Comparison of ENCODE assay signal across 8 cellular contexts in the genomic region with DNA sequence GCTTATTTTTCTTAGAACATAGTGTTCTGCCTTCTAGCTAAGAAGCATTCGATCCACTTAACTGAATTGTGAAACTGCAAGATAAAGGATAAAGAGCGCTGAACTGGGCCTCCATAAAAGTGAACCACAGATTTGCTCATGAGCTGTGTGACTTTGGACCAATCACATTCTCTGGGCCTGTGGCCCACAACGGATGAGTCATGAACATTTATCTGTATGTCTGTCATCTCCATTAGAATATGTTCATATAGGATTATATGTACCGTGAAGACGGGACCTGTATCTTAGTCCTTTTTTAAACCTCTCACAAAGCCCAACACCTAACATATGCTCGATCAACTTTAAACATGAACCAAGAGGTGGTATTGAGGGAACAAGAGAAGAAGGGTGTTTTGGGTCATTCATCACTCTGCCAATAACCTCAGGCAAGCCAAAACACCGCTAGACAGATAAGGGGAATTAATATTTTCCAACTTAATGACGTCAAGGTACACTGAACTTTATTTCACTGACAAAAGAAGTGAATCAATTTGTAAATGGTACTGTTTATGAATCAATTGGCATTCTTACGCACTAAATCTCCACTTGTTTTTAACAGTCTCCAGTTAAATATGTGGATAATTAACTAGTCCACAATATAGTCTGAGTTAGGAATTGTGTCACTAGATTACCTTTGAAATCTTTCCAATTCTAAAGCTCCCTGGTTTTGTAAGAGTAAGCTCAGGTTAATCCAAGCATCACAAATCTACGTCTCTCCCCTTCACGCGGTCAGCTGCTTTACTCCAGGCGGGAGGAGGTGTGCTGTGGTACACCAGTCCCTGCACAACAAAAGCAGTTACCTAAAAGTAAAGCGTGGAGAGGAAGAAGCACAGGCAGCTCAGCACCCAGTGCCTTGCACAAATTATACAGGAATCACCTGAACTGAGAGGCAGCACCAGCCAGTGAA.
DNase-seq lines count a peak whose midpoint lies in the region; ATAC-seq and TF ChIP-seq lines count a peak whose summit lies in the region.

No MANE protein-coding gene starts in this region.

- H2AFZ ChIP-seq in OCI-LY3 (ENCODE audit: low read depth, low read length) (no peak overlapping the region), parathyroid adenoma (no peak overlapping the region)

- H3K27ac ChIP-seq in OCI-LY3 (ENCODE audit: low read length): no peak overlapping the region
- H3K27ac ChIP-seq in parathyroid adenoma: no peak overlapping the region

- peaks cover 49% of the 10 kb centered on the region for H4K20me1 ChIP-seq in OCI-LY3 (ENCODE audit: insufficient read depth, low read length)

- no peak for ATAC-seq in HG03457 (IDR thresholded peaks at IDR 0.05; ENCODE audit: unreplicated experiment)
- no peak for ATAC-seq in HG03025 (IDR thresholded peaks at IDR 0.05; ENCODE audit: low FRiP score, unreplicated experiment)

- H3K4me2 ChIP-seq in OCI-LY3 (ENCODE audit: low read length) (peak overlapping the region; percentile 89), parathyroid adenoma (ENCODE audit: low read length) (peak overlapping the region; percentile 92)

- no peak for DNase-seq in GM12864 (ENCODE audit: low read depth)
- peak; percentile 19 for DNase-seq in activated T-helper 1 cell treated with Interleukin-2 at 50 U/mL for 16 hours (ENCODE audit: low read depth)
- peak; percentile 52 for DNase-seq in foreskin melanocyte
- DNase-seq in OCI-M2 (lab: John Stamatoyannopoulos, UW; ENCODE audit: unreplicated experiment): no peak

- H3K9me3 ChIP-seq in OCI-LY3 (ENCODE audit: insufficient read depth, low read length): no peaks in the 10 kb centered on the region
- no peaks in the 10 kb centered on the region for H3K9me3 ChIP-seq in parathyroid adenoma (ENCODE audit: control insufficient read depth, low read length)

- H3K4me1 ChIP-seq in OCI-LY3 (ENCODE audit: low read length) (peaks cover 25% of the 10 kb centered on the region), parathyroid adenoma (peaks cover 3% of the 10 kb centered on the region)

- H3K9ac ChIP-seq in OCI-LY3 (ENCODE audit: low read length) (peak overlapping the region; percentile 74), parathyroid adenoma (no peak overlapping the region)

- no peak for TF ChIP-seq CTCF in GM12864 (IDR thresholded peaks at IDR 0.05; ENCODE audit: low read depth, low read length, missing control alignments)
- TF ChIP-seq CTCF in OCI-LY3 (IDR thresholded peaks at IDR 0.05; ENCODE audit: low read depth, low read length): no peak
- TF ChIP-seq CTCF in parathyroid adenoma (IDR thresholded peaks at IDR 0.05): no peak

- H3K27me3 ChIP-seq in OCI-LY3 (ENCODE audit: low read depth, low read length) (no peaks in the 10 kb centered on the region), parathyroid adenoma (ENCODE audit: control insufficient read depth, insufficient read depth, low read length) (no peaks in the 10 kb centered on the region)

- H3K79me2 ChIP-seq in OCI-LY3 (ENCODE audit: low read length): peaks cover 65% of the 10 kb centered on the region
- peaks cover 28% of the 10 kb centered on the region for H3K79me2 ChIP-seq in parathyroid adenoma

- H3K36me3 ChIP-seq in OCI-LY3 (replicated peaks; ENCODE audit: low read depth, low read length) (peaks cover 13% of the 10 kb centered on the region), parathyroid adenoma (ENCODE audit: control insufficient read depth, insufficient read depth, low read length) (no peaks in the 10 kb centered on the region)

- H3K4me3 ChIP-seq in GM12864 (ENCODE audit: low read depth, low read length) (peak overlapping the region; percentile 93), OCI-LY3 (ENCODE audit: low read length) (peak overlapping the region; percentile 93), parathyroid adenoma (ENCODE audit: low read depth, low read length) (peak overlapping the region; percentile 76)

Comparison
In these comparisons a context has a peak if more than half of its experiments do, and no peak if none do; other contexts are left out.
1. DNase-seq: peak in activated T-helper 1 cell treated with Interleukin-2 at 50 U/mL for 16 hours (single experiment) and foreskin melanocyte (single experiment); none in GM12864 (single experiment) and OCI-M2 (single experiment).
2. Peak in every context shown above with its lines, with median percentiles within 50 percentile points of each other: H3K4me3 ChIP-seq.